Comparison of ENCODE assay signal across 8 cellular contexts in genomic region chr21:45549670-45550463, GRCh38. TPM values are rescaled to one million over a fixed set of nuclear protein-coding genes. Genes with fewer than 3 reads are reported as not detected.
DNase-seq lines count a peak whose midpoint lies in the region; ATAC-seq and TF ChIP-seq lines count a peak whose summit lies in the region.

No MANE protein-coding gene starts in this region.

- peak overlapping the region; percentile 85 for H3K4me3 Mint-ChIP-seq in activated naive CD8-positive, alpha-beta T cell treated with anti-CD3 and anti-CD28 coated beads, Interleukin-2, amount 10 ng/mL, durations not matched to agents 7 days and 5 days

- no peaks in the 10 kb centered on the region for H3K36me3 ChIP-seq in gastrocnemius medialis

- H3K9me3 ChIP-seq in gastrocnemius medialis: no peaks in the 10 kb centered on the region

- DNase-seq in activated CD4-positive, CD25-positive, alpha-beta regulatory T cell treated with anti-CD3 and anti-CD28 coated beads, Interleukin-2, amount 50 U/mL, for 72 hours: peak; percentile 30
- no peak for DNase-seq in activated CD4-positive, CD25-positive, alpha-beta regulatory T cell (lab: John Stamatoyannopoulos, UW)
- DNase-seq in activated naive CD8-positive, alpha-beta T cell treated with anti-CD3 and anti-CD28 coated beads, Interleukin-2, amount 10 ng/mL, durations not matched to agents 7 days and 5 days: peak; percentile 45
- no peak for DNase-seq in stimulated activated CD4-positive, alpha-beta T cell treated with anti-CD3 and anti-CD28 coated beads, Interleukin-4, amount 100 ng/mL, for 1 hour
- DNase-seq in NOMO-1 treated with DMSO at 0.1 percent for 48 hours (lab: John Stamatoyannopoulos, UW; ENCODE audit: unreplicated experiment) (no peak), gastrocnemius medialis (no peak)

- POLR2A ChIA-PET in activated naive CD8-positive, alpha-beta T cell treated with anti-CD3 and anti-CD28 coated beads, Interleukin-2, amount 10 ng/mL, durations not matched to agents 7 days and 5 days (lab: Charles Lee): interaction anchor here (1.0 to 2.1 kb wide), 7 partner anchors 9 to 72 kb away, joined by 3 to 14 read pairs (median 5); no protein-coding TSS in a partner anchor

- no peak for TF ChIP-seq CTCF in gastrocnemius medialis (IDR thresholded peaks at IDR 0.05 in 4 of 5, conservative IDR thresholded peaks at IDR 0.05 in 1 of 5)

- intact Hi-C loops in gastrocnemius medialis (cut with DNase I; ENCODE audit: low total_unique reads): no loop called here

- in situ Hi-C loops in gastrocnemius medialis (cut with MboI; ENCODE audit: low sequenced_read_pairs in 4 of 4): loop anchor here (10.0 to 25.0 kb wide), 2 partner anchors 262 to 265 kb away; no protein-coding TSS in a partner anchor

- H3K27ac Mint-ChIP-seq in activated naive CD8-positive, alpha-beta T cell treated with anti-CD3 and anti-CD28 coated beads, Interleukin-2, amount 10 ng/mL, durations not matched to agents 7 days and 5 days: peak overlapping the region; percentile 99

- TF ChIP-seq POLR2A in gastrocnemius medialis (IDR thresholded peaks at IDR 0.05): no peak

- H3K4me3 ChIP-seq in skin epidermis: no peak overlapping the region
- H3K4me3 ChIP-seq in gastrocnemius medialis: no peak overlapping the region

- ATAC-seq in GM21529 (IDR thresholded peaks at IDR 0.05; ENCODE audit: unreplicated experiment) (peak; percentile 41), gastrocnemius medialis (no peak)
- ATAC-seq in activated naive CD8-positive, alpha-beta T cell treated with anti-CD3 and anti-CD28 coated beads, Interleukin-2, amount 10 ng/mL, durations not matched to agents 7 days and 5 days (ENCODE audit: low read depth): no peak

- no peaks in the 10 kb centered on the region for H3K27me3 Mint-ChIP-seq in activated naive CD8-positive, alpha-beta T cell treated with anti-CD3 and anti-CD28 coated beads, Interleukin-2, amount 10 ng/mL, durations not matched to agents 7 days and 5 days

- no peaks in the 10 kb centered on the region for H3K9me3 Mint-ChIP-seq in activated naive CD8-positive, alpha-beta T cell treated with anti-CD3 and anti-CD28 coated beads, Interleukin-2, amount 10 ng/mL, durations not matched to agents 7 days and 5 days

- peak overlapping the region in 17 of 21 experiments; percentile 0 to 84 (median 61) for H3K27ac ChIP-seq in skin epidermis
- no peak overlapping the region for H3K27ac ChIP-seq in gastrocnemius medialis

- H3K27me3 ChIP-seq in gastrocnemius medialis: peaks cover 0 to 6% (median 4%) of the 10 kb centered on the region in 3 donors

- H3K36me3 Mint-ChIP-seq in activated naive CD8-positive, alpha-beta T cell treated with anti-CD3 and anti-CD28 coated beads, Interleukin-2, amount 10 ng/mL, durations not matched to agents 7 days and 5 days: no peaks in the 10 kb centered on the region

- H3K4me1 Mint-ChIP-seq in activated naive CD8-positive, alpha-beta T cell treated with anti-CD3 and anti-CD28 coated beads, Interleukin-2, amount 10 ng/mL, durations not matched to agents 7 days and 5 days: peaks cover 28% of the 10 kb centered on the region

- H3K4me1 ChIP-seq in gastrocnemius medialis: peaks cover 0 to 3% of the 10 kb centered on the region in 2 donors

RNA-seq across cellular contexts. Expression of gene SLC19A1, which starts 7.6 kb away (rescaled TPM):
- total RNA-seq in activated naive CD8-positive, alpha-beta T cell treated with anti-CD3 and anti-CD28 coated beads, Interleukin-2, amount 10 ng/mL, durations not matched to agents 7 days and 5 days: 10 to 100 TPM; 34.3 to 38.4 TPM
- 1 to 10 TPM; 1.8 to 9.6 (median 2.1) TPM for total RNA-seq in gastrocnemius medialis

Comparison
In these comparisons a context has a peak if more than half of its experiments do, and no peak if none do; other contexts are left out.
1. DNase-seq: peak in activated CD4-positive, CD25-positive, alpha-beta regulatory T cell treated with anti-CD3 and anti-CD28 coated beads, Interleukin-2, amount 50 U/mL, for 72 hours (single experiment) and activated naive CD8-positive, alpha-beta T cell treated with anti-CD3 and anti-CD28 coated beads, Interleukin-2, amount 10 ng/mL, durations not matched to agents 7 days and 5 days (single experiment); none in activated CD4-positive, CD25-positive, alpha-beta regulatory T cell (0 of 4), stimulated activated CD4-positive, alpha-beta T cell treated with anti-CD3 and anti-CD28 coated beads, Interleukin-4, amount 100 ng/mL, for 1 hour (single experiment), NOMO-1 treated with DMSO at 0.1 percent for 48 hours (single experiment) and gastrocnemius medialis (0 of 2).
2. H3K27ac ChIP-seq: peak in skin epidermis (17 of 21); none in gastrocnemius medialis (0 of 4).